9 cellular contexts compared by ENCODE assay signal in genomic region chr2:69789762-69790600, GRCh38. TPM values are rescaled to one million over a fixed set of nuclear protein-coding genes. Genes with fewer than 3 reads are reported as not detected.
DNase-seq lines count a peak whose midpoint lies in the region; ATAC-seq, FAIRE-seq and TF ChIP-seq lines count a peak whose summit lies in the region.
"Had no signal": no experiment of that assay in that cellular context is flagged by ENCODE, and none has a peak within 500 bp of the region (broad histone marks: within the 10 kb centered on the region; RNA-seq: fewer than 3 reads in every experiment).

No MANE protein-coding gene starts in this region.

- H3K27me3 ChIP-seq in uterus, result no peaks in the 10 kb centered on the region

- TF ChIP-seq POLR2A in GM12892 (IDR thresholded peaks at IDR 0.05; ENCODE audit: low read depth, low read length), result 0 out of 2 replicates have a peak, but pooled peaks have one; percentile 10
- no peak for TF ChIP-seq POLR2A in uterus (IDR thresholded peaks at IDR 0.05)
- no peak for TF ChIP-seq POLR2A in erythroblast (IDR thresholded peaks at IDR 0.05; ENCODE audit: low read length)

- intact Hi-C loops in uterus (cut with DNase I; ENCODE audit: low total_unique reads), result no loop called here

- no peaks in the 10 kb centered on the region for H3K4me1 ChIP-seq in uterus

- H3K36me3 Mint-ChIP-seq in activated naive CD8-positive, alpha-beta T cell treated with anti-CD3 and anti-CD28 coated beads, Interleukin-2, amount 50 U/mL, for 24 hours (ENCODE audit: low read depth), result no peaks in the 10 kb centered on the region

- peak overlapping the region; percentile 51 for H3K27ac Mint-ChIP-seq in activated naive CD8-positive, alpha-beta T cell treated with anti-CD3 and anti-CD28 coated beads, Interleukin-2, amount 50 U/mL, for 24 hours

- no peaks in the 10 kb centered on the region for H3K9me3 ChIP-seq in uterus

- H3K27ac ChIP-seq in uterus, result peak overlapping the region; percentile 82 to 95
- H3K27ac ChIP-seq: HL-60 had no signal

- no peaks in the 10 kb centered on the region for H3K9me3 Mint-ChIP-seq in activated naive CD8-positive, alpha-beta T cell treated with anti-CD3 and anti-CD28 coated beads, Interleukin-2, amount 50 U/mL, for 24 hours

- H3K36me3 ChIP-seq in uterus, result no peaks in the 10 kb centered on the region

- H3K4me3 ChIP-seq in uterus, result peak overlapping the region; percentile 13 to 19

- FAIRE-seq in GM12892 (lab: Jason Lieb, UNC), result peak; percentile 82

- no peak for TF ChIP-seq CTCF in uterus (IDR thresholded peaks at IDR 0.05)

- H3K27me3 Mint-ChIP-seq in activated naive CD8-positive, alpha-beta T cell treated with anti-CD3 and anti-CD28 coated beads, Interleukin-2, amount 50 U/mL, for 24 hours, result no peaks in the 10 kb centered on the region

- H3K4me1 Mint-ChIP-seq in activated naive CD8-positive, alpha-beta T cell treated with anti-CD3 and anti-CD28 coated beads, Interleukin-2, amount 50 U/mL, for 24 hours, result peaks cover 21% of the 10 kb centered on the region

- peak; percentile 72 for ATAC-seq in HG02852 (IDR thresholded peaks at IDR 0.05; ENCODE audit: unreplicated experiment)
- peak; percentile 33 for ATAC-seq in activated naive CD8-positive, alpha-beta T cell treated with anti-CD3 and anti-CD28 coated beads, Interleukin-2, amount 50 U/mL, for 24 hours

- no peak for DNase-seq in GM12892 (ENCODE audit: insufficient read length)
- no peak for DNase-seq in activated naive CD8-positive, alpha-beta T cell treated with anti-CD3 and anti-CD28 coated beads, Interleukin-2, amount 50 U/mL, for 24 hours
- DNase-seq in medulla oblongata (ENCODE audit: extremely low spot score), result peak; percentile 58
- peak in 1 of 2 donors; percentile 40 for DNase-seq in uterus
- no peak for DNase-seq in stimulated activated CD4-positive, alpha-beta T cell treated with anti-CD3 and anti-CD28 coated beads, Interleukin-15, amount 100 ng/mL, for 24 hours
- no peak for DNase-seq in activated effector memory CD4-positive, alpha-beta T cell treated with Interleukin-2 at 50 U/mL for 16 hours
- no peak for DNase-seq in erythroblast (lab: John Stamatoyannopoulos, UW)

- peak overlapping the region; percentile 63 for H3K4me3 Mint-ChIP-seq in activated naive CD8-positive, alpha-beta T cell treated with anti-CD3 and anti-CD28 coated beads, Interleukin-2, amount 50 U/mL, for 24 hours

RNA-seq across cellular contexts. Expression of gene GMCL1, which starts 39.5 kb away (rescaled TPM):
- polyA plus RNA-seq in GM12892 (2012; ENCODE audit: missing spikeins), result 10.0 TPM
- 10 to 100 TPM in 3 of 4 donors, 1 to 10 TPM in 1; 5.6 to 23.3 (median 16.1) TPM for total RNA-seq in uterus

RNA-seq across cellular contexts. Expression of gene ANXA4, which starts 48.0 kb away (rescaled TPM):
- 82.4 TPM for polyA plus RNA-seq in GM12892 (2012; ENCODE audit: missing spikeins)
- total RNA-seq in uterus, result 10 to 100 TPM; 17.4 to 78.5 (median 32.4) TPM
